ENCODE assay signal across 8 cellular contexts in the genomic region with DNA sequence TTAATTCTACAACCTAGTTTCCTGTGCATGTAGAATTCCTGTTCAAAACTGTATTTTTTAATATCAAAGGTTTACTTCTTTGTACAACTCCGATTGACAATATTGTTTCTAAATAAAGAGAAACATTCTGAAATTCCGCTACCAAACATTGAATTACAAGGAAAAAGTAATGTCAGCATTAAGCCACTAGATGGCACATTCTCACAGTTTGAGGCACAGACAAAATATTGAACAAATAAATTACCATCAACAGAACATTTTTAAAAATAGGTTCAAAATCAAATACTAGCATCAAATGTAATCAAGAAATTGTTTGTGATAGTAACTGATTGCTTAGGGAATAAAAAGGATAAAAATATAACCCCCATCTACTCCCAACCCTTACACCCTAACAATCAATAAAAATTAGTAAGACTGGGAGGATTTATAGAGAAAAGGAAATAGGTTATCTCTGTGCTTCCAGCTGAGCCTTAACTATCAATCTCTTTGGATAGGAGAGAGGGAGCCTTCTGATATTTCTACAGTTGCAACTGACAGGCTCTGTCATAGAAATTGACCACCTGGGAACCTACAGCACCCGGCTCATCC.
DNase-seq lines count a peak whose midpoint lies in the region; ATAC-seq, FAIRE-seq and TF ChIP-seq lines count a peak whose summit lies in the region.

No MANE protein-coding gene starts in this region.

- H3F3A ChIP-seq in MM.1S (ENCODE audit: insufficient read depth, low read length): peaks cover 9% of the 10 kb centered on the region; the same call in 1 of the 2 replicates

- H3K4me1 ChIP-seq in MM.1S (ENCODE audit: low read length) (peaks cover 6% of the 10 kb centered on the region), keratinocyte (ENCODE audit: control insufficient read depth, extremely low read depth, insufficient read depth, low read length) (no peaks in the 10 kb centered on the region)

- ATAC-seq in activated B cell treated with CpG ODN at 0.5 μM for 24 hours (ENCODE audit: low read depth) (no peak), GM19467 (IDR thresholded peaks at IDR 0.05; ENCODE audit: unreplicated experiment) (no peak), HG03135 (IDR thresholded peaks at IDR 0.05; ENCODE audit: unreplicated experiment) (no peak), HG03108 (IDR thresholded peaks at IDR 0.05; ENCODE audit: unreplicated experiment) (no peak)

- peak; percentile 92 for TF ChIP-seq CTCF in MM.1S (IDR thresholded peaks at IDR 0.05; ENCODE audit: low read length)
- TF ChIP-seq CTCF in activated B cell treated with CpG ODN at 0.5 μM for 24 hours (IDR thresholded peaks at IDR 0.05): no peak
- peak in 2 of 3 experiments; percentile 38 to 59 for TF ChIP-seq CTCF in keratinocyte (optimal IDR thresholded peaks at IDR 0.05 in 1 of 3, IDR thresholded peaks at IDR 0.05 in 1 of 3, conservative IDR thresholded peaks at IDR 0.05 in 1 of 3; ENCODE audit: extremely low read depth in 1 of 3, insufficient read depth in 2 of 3, low read length in 3 of 3)

- H4K20me1 ChIP-seq in MM.1S (ENCODE audit: insufficient read depth, low read length) (no peaks in the 10 kb centered on the region), keratinocyte (ENCODE audit: control insufficient read depth, extremely low read depth, insufficient read depth, low read length) (no peaks in the 10 kb centered on the region)

- H3K9me3 ChIP-seq in MM.1S (replicated peaks; ENCODE audit: insufficient read depth, low read length) (no peaks in the 10 kb centered on the region), keratinocyte (ENCODE audit: control insufficient read depth, low read depth, low read length) (no peaks in the 10 kb centered on the region)

- no peaks in the 10 kb centered on the region for H3K27me3 Mint-ChIP-seq in activated B cell treated with CpG ODN at 0.5 μM for 24 hours

- POLR2A ChIA-PET in activated B cell treated with CpG ODN at 0.5 μM for 24 hours (lab: Charles Lee): interaction anchor here (0.7 kb wide), 1 partner anchor 462 kb away, joined by 3 read pairs; no protein-coding TSS in a partner anchor

- no peak overlapping the region for H3K4me2 ChIP-seq in MM.1S (ENCODE audit: low read depth, low read length)
- H3K4me2 ChIP-seq in keratinocyte (ENCODE audit: control insufficient read depth, extremely low read depth, insufficient read depth, low read depth, low read length): no peak overlapping the region

- peak; percentile 86 for FAIRE-seq in G401.6 (lab: Jason Lieb, UNC)
- no peak for FAIRE-seq in keratinocyte (lab: Jason Lieb, UNC)

- H3K9me1 ChIP-seq in keratinocyte (ENCODE audit: control insufficient read depth, extremely low read depth, insufficient read depth, low read length): no peaks in the 10 kb centered on the region

- dilution Hi-C loops in keratinocyte (cut with MboI; ENCODE audit: extremely low pct_ligation_motif_present, low sequenced_read_pairs): no loop called here

- DNase-seq in MM.1S (peak; percentile 66), activated B cell treated with CpG ODN at 0.5 μM for 24 hours (no peak), keratinocyte (ENCODE audit: low read depth, low spot score) (no peak), NCI-H187 (lab: John Stamatoyannopoulos, UW) (no peak)

- peaks cover 76% of the 10 kb centered on the region for H3K4me1 Mint-ChIP-seq in activated B cell treated with CpG ODN at 0.5 μM for 24 hours

- no peaks in the 10 kb centered on the region for H3K79me2 ChIP-seq in MM.1S (ENCODE audit: low read length)
- no peaks in the 10 kb centered on the region for H3K79me2 ChIP-seq in keratinocyte (ENCODE audit: control insufficient read depth, insufficient read depth, low read length)

- no peaks in the 10 kb centered on the region for H3K36me3 Mint-ChIP-seq in activated B cell treated with CpG ODN at 0.5 μM for 24 hours (ENCODE audit: low read depth)

- H3K9ac ChIP-seq in MM.1S (ENCODE audit: low read length) (no peak overlapping the region), keratinocyte (ENCODE audit: control insufficient read depth, extremely low read depth, insufficient read depth, low read length) (no peak overlapping the region)

- peak overlapping the region; percentile 50 for H3K27ac Mint-ChIP-seq in activated B cell treated with CpG ODN at 0.5 μM for 24 hours

- no peaks in the 10 kb centered on the region for H3K9me3 Mint-ChIP-seq in activated B cell treated with CpG ODN at 0.5 μM for 24 hours

- CTCF ChIA-PET in activated B cell treated with CpG ODN at 0.5 μM for 24 hours (lab: Charles Lee): interaction anchor here (0.7 to 4.0 kb wide), 5 partner anchors 23 to 464 kb away, joined by 3 to 43 read pairs (median 4); no protein-coding TSS in a partner anchor

- H2AFZ ChIP-seq in MM.1S (ENCODE audit: low read length): no peak overlapping the region
- H2AFZ ChIP-seq in keratinocyte (ENCODE audit: control insufficient read depth, low read length): no peak overlapping the region

- no peaks in the 10 kb centered on the region for H3K27me3 ChIP-seq in MM.1S (replicated peaks; ENCODE audit: insufficient read depth, low read length)
- peaks cover 21% of the 10 kb centered on the region for H3K27me3 ChIP-seq in keratinocyte (ENCODE audit: control insufficient read depth, extremely low read depth, insufficient read depth, low read length)

- no peak overlapping the region for H3K4me3 Mint-ChIP-seq in activated B cell treated with CpG ODN at 0.5 μM for 24 hours

- H3K9me2 ChIP-seq in MM.1S (replicated peaks; ENCODE audit: insufficient read depth, low read length): no peaks in the 10 kb centered on the region

- intact Hi-C loops in activated B cell treated with CpG ODN at 0.5 μM for 24 hours (cut with micrococcal nuclease): loop anchor here (1.0 to 10.0 kb wide), 10 partner anchors 23 to 591 kb away; partner anchors contain the start of gene ZNF786

- H3K36me3 ChIP-seq in MM.1S (replicated peaks; ENCODE audit: insufficient read depth, low read length) (no peaks in the 10 kb centered on the region), keratinocyte (ENCODE audit: control insufficient read depth in 2 of 2, extremely low read depth in 1 of 2, insufficient read depth in 2 of 2, low read length in 2 of 2) (no peaks in the 10 kb centered on the region)

- H3K27ac ChIP-seq in MM.1S (ENCODE audit: low read length): no peak overlapping the region
- H3K27ac ChIP-seq in keratinocyte (ENCODE audit: control insufficient read depth, insufficient read depth, low read length): no peak overlapping the region

- H3K4me3 ChIP-seq in MM.1S (ENCODE audit: low read length) (no peak overlapping the region), keratinocyte (ENCODE audit: control insufficient read depth in 2 of 3, extremely low read depth in 1 of 3, insufficient read depth in 2 of 3, low read depth in 1 of 3, low read length in 3 of 3) (no peak overlapping the region)
